ENCODE assay signal across 14 cellular contexts in the genomic region with DNA sequence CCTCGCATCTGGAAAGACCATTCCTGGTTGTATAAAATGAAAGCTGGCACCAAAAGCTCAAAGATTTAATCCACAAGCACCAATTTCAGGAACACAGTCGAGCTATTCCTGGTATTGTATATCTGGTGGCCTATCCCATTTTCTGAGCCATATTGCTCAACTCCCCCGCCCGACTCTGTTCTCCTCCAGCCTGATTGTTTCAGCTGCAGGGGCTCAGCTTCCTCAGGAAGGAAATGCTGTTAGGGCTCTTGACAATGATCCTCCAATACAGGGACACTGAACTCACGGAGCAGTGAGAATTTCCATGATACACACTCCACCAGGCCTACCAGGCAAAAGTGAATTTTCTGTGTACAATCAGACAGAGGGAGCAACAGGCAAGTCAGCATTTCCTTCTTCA. TPM values are rescaled to one million over a fixed set of nuclear protein-coding genes. Genes with fewer than 3 reads are reported as not detected.
DNase-seq lines count a peak whose midpoint lies in the region; ATAC-seq and TF ChIP-seq lines count a peak whose summit lies in the region.
"Had no signal": no experiment of that assay in that cellular context is flagged by ENCODE, and none has a peak within 500 bp of the region (broad histone marks: within the 10 kb centered on the region; RNA-seq: fewer than 3 reads in every experiment).

No MANE protein-coding gene starts in this region.

- peaks cover 9 to 53% (median 11%) of the 10 kb centered on the region in 5 donors for H3K4me1 ChIP-seq in subcutaneous abdominal adipose tissue (ENCODE audit: control insufficient read depth in 5 of 5, insufficient read depth in 5 of 5, low read length in 5 of 5)
- H3K4me1 ChIP-seq: foreskin keratinocyte had no signal

- H3K9ac ChIP-seq in subcutaneous abdominal adipose tissue (ENCODE audit: low read length in 5 of 5), result no peak overlapping the region

- H3K27ac ChIP-seq in subcutaneous abdominal adipose tissue (ENCODE audit: low read depth, low read length), result peak overlapping the region; percentile 45
- H3K27ac ChIP-seq: foreskin keratinocyte, tibial artery had no signal

- no peaks in the 10 kb centered on the region for H3K9me3 ChIP-seq in subcutaneous abdominal adipose tissue (ENCODE audit: control insufficient read depth in 5 of 5, low read length in 5 of 5)
- H3K9me3 ChIP-seq: tibial artery had no signal

- no peak overlapping the region for H3K4me3 ChIP-seq in cardiac fibroblast (replicated peaks in 1 of 2; ENCODE audit: low read depth in 2 of 2, low read length in 2 of 2)
- no peak overlapping the region for H3K4me3 ChIP-seq in subcutaneous abdominal adipose tissue (ENCODE audit: low read depth in 1 of 5, low read length in 5 of 5)
- H3K4me3 ChIP-seq: tibial artery had no signal

- TF ChIP-seq CTCF in cardiac fibroblast (IDR thresholded peaks at IDR 0.05; ENCODE audit: low read depth, low read length) (no peak), GM20000 (IDR thresholded peaks at IDR 0.05; ENCODE audit: extremely low read depth, missing control alignments) (no peak)

- peak; percentile 35 for DNase-seq in NCI-H460 (ENCODE audit: extremely low read depth, low read depth)
- peak; percentile 58 to 83 for DNase-seq in cardiac fibroblast (ENCODE audit: low read depth in 2 of 2)
- no peak for DNase-seq in left lobe of liver (ENCODE audit: low spot score)
- DNase-seq in GM19238 (ENCODE audit: insufficient read length, low spot score), result no peak
- DNase-seq in GM20000 (ENCODE audit: low spot score), result no peak
- DNase-seq: activated naive CD4-positive, alpha-beta T cell; CD4-positive, CD25-positive, alpha-beta regulatory T cell; effector memory CD4-positive, alpha-beta T cell; NCI-H1930; NCI-H748 treated with DMSO at 0.1 percent for 48 hours had no signal

- H3K27me3 ChIP-seq in subcutaneous abdominal adipose tissue (ENCODE audit: control insufficient read depth in 5 of 5, insufficient read depth in 4 of 5, low read length in 5 of 5), result no peaks in the 10 kb centered on the region

- ATAC-seq in left lobe of liver (peak; percentile 51), HG03097 (IDR thresholded peaks at IDR 0.05; ENCODE audit: low FRiP score, unreplicated experiment) (no peak)

- peaks cover 0 to 34% (median 18%) of the 10 kb centered on the region in 5 donors for H3K36me3 ChIP-seq in subcutaneous abdominal adipose tissue (ENCODE audit: control insufficient read depth in 5 of 5, insufficient read depth in 5 of 5, low read length in 5 of 5)
- H3K36me3 ChIP-seq: tibial artery had no signal

RNA-seq across cellular contexts. Expression of a gene that starts 16.9 kb away (rescaled TPM):
- not detected in 2 replicates for total RNA-seq in NCI-H460 (2014; rRNA removed; shearing (Covaris generic))
- polyA plus RNA-seq in NCI-H460 (2014; cell fraction: nucleus; rRNA removed), result 0.08 TPM in 1 of 2 replicates, not detected in the other
- 2.2 TPM for total RNA-seq in left lobe of liver
- total RNA-seq: CD4-positive, CD25-positive, alpha-beta regulatory T cell; foreskin keratinocyte had no signal
- polyA plus RNA-seq: CD4-positive, CD25-positive, alpha-beta regulatory T cell; foreskin keratinocyte had no signal

RNA-seq across cellular contexts. Expression of a gene that starts 17.1 kb away (rescaled TPM):
- 0.02 TPM in 1 of 2 replicates, not detected in the other for total RNA-seq in NCI-H460 (2014; rRNA removed; shearing (Covaris generic))
- polyA plus RNA-seq in NCI-H460 (2014; cell fraction: nucleus; rRNA removed), result 0.10 TPM in 1 of 2 replicates, not detected in the other
- 5.4 TPM for total RNA-seq in left lobe of liver
- total RNA-seq: CD4-positive, CD25-positive, alpha-beta regulatory T cell; foreskin keratinocyte had no signal
- polyA plus RNA-seq: CD4-positive, CD25-positive, alpha-beta regulatory T cell; foreskin keratinocyte had no signal

Comparison
In these comparisons a context has a peak if more than half of its experiments do, and no peak if none do; other contexts are left out.
1. DNase-seq: peak in NCI-H460 (single experiment) and cardiac fibroblast (2 of 2); none in left lobe of liver (single experiment), GM19238 (single experiment) and GM20000 (single experiment).